34 cellular contexts compared by ENCODE assay signal in genomic region chr4:8586246-8586645, GRCh38. TPM values are rescaled to one million over a fixed set of nuclear protein-coding genes. Genes with fewer than 3 reads are reported as not detected.
"Had no signal": no experiment of that assay in that cellular context is flagged by ENCODE, and none has a peak within 500 bp of the region (broad histone marks: within the 10 kb centered on the region; RNA-seq: fewer than 3 reads in every experiment).

No MANE protein-coding gene starts in this region.

- H3K4me1 ChIP-seq: ascending aorta, Peyer's patch had no signal

- H3K36me3 ChIP-seq: ascending aorta, cardiac muscle cell, Peyer's patch, WERI-Rb-1 had no signal

- H3K9me3 ChIP-seq: ascending aorta, Peyer's patch had no signal

- DNase-seq: activated CD4-positive, alpha-beta memory T cell treated with anti-CD3 and anti-CD28 coated beads, Interleukin-2, amount 10 ng/mL, durations not matched to agents 7 days and 5 days; activated CD4-positive, alpha-beta T cell treated with anti-CD3 and anti-CD28 coated beads for 1 hour; activated CD4-positive, alpha-beta T cell treated with anti-CD3 and anti-CD28 coated beads for 48 hours; activated CD4-positive, CD25-positive, alpha-beta regulatory T cell; activated CD8-positive, alpha-beta memory T cell treated with anti-CD3 and anti-CD28 coated beads for 24 hours; activated CD8-positive, alpha-beta memory T cell treated with anti-CD3 and anti-CD28 coated beads, Interleukin-2, amount 10 ng/mL, durations not matched to agents 7 days and 5 days; activated CD8-positive, alpha-beta memory T cell treated with anti-CD3 and anti-CD28 coated beads, Interleukin-2, amount 50 U/mL, for 48 hours; activated effector memory CD4-positive, alpha-beta T cell treated with anti-CD3 and anti-CD28 coated beads, Interleukin-2, amount 50 U/mL, for 16 hours; activated naive CD4-positive, alpha-beta T cell; activated naive CD4-positive, alpha-beta T cell treated with anti-CD3 and anti-CD28 coated beads, Interleukin-2, amount 50 U/mL, for 16 hours; activated naive CD8-positive, alpha-beta T cell treated with anti-CD3 and anti-CD28 coated beads for 36 hours; activated T-cell treated with anti-CD3 and anti-CD28 coated beads, Interleukin-2, amount 50 U/mL, for 72 hours; amniotic stem cell; KBM-7; NCI-H1105; NCI-H1436; NCI-H1694; NCI-H1930; NCI-H2081 treated with DMSO at 0.1 percent for 48 hours; NCI-H226; NCI-H446 treated with DMSO at 0.1 percent for 48 hours; NCI-H524 treated with DMSO at 0.1 percent for 48 hours; NCI-H748 treated with DMSO at 0.1 percent for 48 hours; NK-92 treated with Interleukin-12 subunit alpha and Interleukin-12 subunit beta, amount 100 ng/mL, for 24 hours; Peyer's patch; SIG-M5; T1000 had no signal

- H3K27ac ChIP-seq: ascending aorta, cardiac muscle cell, Peyer's patch, WERI-Rb-1 had no signal

- H3K27me3 ChIP-seq: ascending aorta, Peyer's patch had no signal

- H3K4me3 ChIP-seq: ascending aorta, cardiac muscle cell, Peyer's patch had no signal

RNA-seq across cellular contexts. Expression of gene GPR78, which starts 6.1 kb away (rescaled TPM):
- total RNA-seq: activated CD8-positive, alpha-beta memory T cell treated with anti-CD3 and anti-CD28 coated beads, Interleukin-2, amount 10 ng/mL, durations not matched to agents 7 days and 5 days; activated naive CD8-positive, alpha-beta T cell treated with anti-CD3 and anti-CD28 coated beads for 36 hours; activated T-cell treated with anti-CD3 and anti-CD28 coated beads, Interleukin-2, amount 50 U/mL, for 72 hours; activated T-helper 17 cell treated with anti-CD3 and anti-CD28 coated beads, Interleukin-2, amount 50 U/mL, for 72 hours; ascending aorta; MCF 10A; Peyer's patch; T-helper 1 cell treated with Interleukin-12 subunit alpha and Interleukin-12 subunit beta and Interleukin-4 antibody, amounts not matched to agents 30 ng/mL and 1 ng/mL, for 36 hours; T-helper 2 cell treated with Interferon-gamma antibody and Interleukin-4, amounts not matched to agents 100 ng/mL and 5 ng/mL, for 36 hours had no signal

RNA-seq across cellular contexts. Expression of gene CPZ, which starts 6.3 kb away (rescaled TPM):
- total RNA-seq: activated CD8-positive, alpha-beta memory T cell treated with anti-CD3 and anti-CD28 coated beads, Interleukin-2, amount 10 ng/mL, durations not matched to agents 7 days and 5 days; activated naive CD8-positive, alpha-beta T cell treated with anti-CD3 and anti-CD28 coated beads for 36 hours; activated T-cell treated with anti-CD3 and anti-CD28 coated beads, Interleukin-2, amount 50 U/mL, for 72 hours; activated T-helper 17 cell treated with anti-CD3 and anti-CD28 coated beads, Interleukin-2, amount 50 U/mL, for 72 hours; MCF 10A; T-helper 1 cell treated with Interleukin-12 subunit alpha and Interleukin-12 subunit beta and Interleukin-4 antibody, amounts not matched to agents 30 ng/mL and 1 ng/mL, for 36 hours; T-helper 2 cell treated with Interferon-gamma antibody and Interleukin-4, amounts not matched to agents 100 ng/mL and 5 ng/mL, for 36 hours had no signal
